6 cellular contexts compared by ENCODE assay signal in genomic region chr7:27119412-27119911, GRCh38. TPM values are rescaled to one million over a fixed set of nuclear protein-coding genes. Genes with fewer than 3 reads are reported as not detected.
"Had no signal": no experiment of that assay in that cellular context is flagged by ENCODE, and none has a peak within 500 bp of the region (broad histone marks: within the 10 kb centered on the region; RNA-seq: fewer than 3 reads in every experiment).

No MANE protein-coding gene starts in this region.

- H3K4me3 ChIP-seq: cardiac muscle cell had no signal

- H3K36me3 ChIP-seq: adrenal gland, cardiac muscle cell had no signal

- H3K27ac ChIP-seq: cardiac muscle cell had no signal

- DNase-seq: midbrain; stimulated activated CD4-positive, alpha-beta T cell treated with anti-CD3 and anti-CD28 coated beads, Interleukin-4, amount 100 ng/mL, for 24 hours; stimulated activated naive CD4-positive, alpha-beta T cell treated with Interleukin-2 at 50 U/mL for 16 hours; trophoblast cell had no signal

- H3K9me3 ChIP-seq: adrenal gland had no signal

- H3K27me3 ChIP-seq: adrenal gland had no signal

- H3K4me1 ChIP-seq: adrenal gland had no signal

RNA-seq across cellular contexts. Expression of gene HOXA4, which starts 11.1 kb away (rescaled TPM):
- total RNA-seq: cardiac muscle cell had no signal

RNA-seq across cellular contexts. Expression of gene HOXA5, which starts 24.0 kb away (rescaled TPM):
- total RNA-seq: cardiac muscle cell had no signal
- polyA plus RNA-seq: cardiac muscle cell had no signal

RNA-seq across cellular contexts. Expression of gene HOXA6, which starts 28.1 kb away (rescaled TPM):
- total RNA-seq: cardiac muscle cell had no signal
- polyA plus RNA-seq: cardiac muscle cell had no signal
